1 cellular context compared by ENCODE assay signal in the genomic region with DNA sequence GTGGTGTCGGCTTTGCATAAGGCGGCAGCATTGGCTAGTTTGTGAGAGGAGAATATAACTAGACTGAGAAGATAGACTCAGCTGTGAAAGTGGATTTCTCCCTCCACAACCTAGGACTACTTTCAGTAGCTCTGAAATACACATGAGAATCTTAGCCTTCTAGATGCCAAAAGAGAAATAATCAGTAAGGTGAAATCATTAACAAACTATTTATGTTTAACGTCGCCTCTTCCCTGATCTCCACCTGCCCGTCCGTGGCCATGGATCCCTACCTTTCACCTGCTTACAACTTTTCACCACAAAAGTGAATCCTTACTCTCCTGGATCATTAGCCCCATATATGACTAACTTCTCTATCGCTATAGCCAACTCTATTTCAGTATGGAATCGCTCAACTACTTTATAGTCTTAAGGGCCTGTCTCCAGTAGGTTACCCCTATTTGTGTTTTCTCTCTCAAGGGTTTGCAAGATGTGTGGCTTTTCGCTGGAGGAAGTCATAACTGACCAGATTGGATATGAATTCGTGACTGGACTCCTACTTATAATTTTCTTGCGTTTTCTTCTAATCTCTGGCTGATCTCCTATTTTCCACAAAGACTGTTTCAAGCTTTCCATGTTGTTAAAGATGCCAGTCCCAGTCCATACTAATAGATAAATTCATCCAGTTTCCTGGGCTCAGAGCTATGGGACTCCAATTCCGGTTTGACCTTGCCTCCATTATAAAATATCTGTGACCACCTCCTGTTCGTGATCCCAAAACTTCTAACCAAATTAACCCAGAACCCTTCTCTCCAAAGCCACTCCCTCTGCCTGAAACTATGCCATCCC.
TF ChIP-seq lines count a peak whose summit lies in the region.

No MANE protein-coding gene starts in this region.

TF ChIP-seq in WTC11, 78 proteins besides CTCF, POLR2A, EP300 and RAD21 (continued from another document):
- TF ChIP-seq, protein P1, sequence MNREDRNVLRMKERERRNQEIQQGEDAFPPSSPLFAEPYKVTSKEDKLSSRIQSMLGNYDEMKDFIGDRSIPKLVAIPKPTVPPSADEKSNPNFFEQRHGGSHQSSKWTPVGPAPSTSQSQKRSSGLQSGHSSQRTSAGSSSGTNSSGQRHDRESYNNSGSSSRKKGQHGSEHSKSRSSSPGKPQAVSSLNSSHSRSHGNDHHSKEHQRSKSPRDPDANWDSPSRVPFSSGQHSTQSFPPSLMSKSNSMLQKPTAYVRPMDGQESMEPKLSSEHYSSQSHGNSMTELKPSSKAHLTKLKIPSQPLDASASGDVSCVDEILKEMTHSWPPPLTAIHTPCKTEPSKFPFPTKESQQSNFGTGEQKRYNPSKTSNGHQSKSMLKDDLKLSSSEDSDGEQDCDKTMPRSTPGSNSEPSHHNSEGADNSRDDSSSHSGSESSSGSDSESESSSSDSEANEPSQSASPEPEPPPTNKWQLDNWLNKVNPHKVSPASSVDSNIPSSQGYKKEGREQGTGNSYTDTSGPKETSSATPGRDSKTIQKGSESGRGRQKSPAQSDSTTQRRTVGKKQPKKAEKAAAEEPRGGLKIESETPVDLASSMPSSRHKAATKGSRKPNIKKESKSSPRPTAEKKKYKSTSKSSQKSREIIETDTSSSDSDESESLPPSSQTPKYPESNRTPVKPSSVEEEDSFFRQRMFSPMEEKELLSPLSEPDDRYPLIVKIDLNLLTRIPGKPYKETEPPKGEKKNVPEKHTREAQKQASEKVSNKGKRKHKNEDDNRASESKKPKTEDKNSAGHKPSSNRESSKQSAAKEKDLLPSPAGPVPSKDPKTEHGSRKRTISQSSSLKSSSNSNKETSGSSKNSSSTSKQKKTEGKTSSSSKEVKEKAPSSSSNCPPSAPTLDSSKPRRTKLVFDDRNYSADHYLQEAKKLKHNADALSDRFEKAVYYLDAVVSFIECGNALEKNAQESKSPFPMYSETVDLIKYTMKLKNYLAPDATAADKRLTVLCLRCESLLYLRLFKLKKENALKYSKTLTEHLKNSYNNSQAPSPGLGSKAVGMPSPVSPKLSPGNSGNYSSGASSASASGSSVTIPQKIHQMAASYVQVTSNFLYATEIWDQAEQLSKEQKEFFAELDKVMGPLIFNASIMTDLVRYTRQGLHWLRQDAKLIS (CRISPR knock-in tag; IDR thresholded peaks at IDR 0.05; ENCODE audit: borderline replicate concordance) = no peak
- TF ChIP-seq, protein P2, sequence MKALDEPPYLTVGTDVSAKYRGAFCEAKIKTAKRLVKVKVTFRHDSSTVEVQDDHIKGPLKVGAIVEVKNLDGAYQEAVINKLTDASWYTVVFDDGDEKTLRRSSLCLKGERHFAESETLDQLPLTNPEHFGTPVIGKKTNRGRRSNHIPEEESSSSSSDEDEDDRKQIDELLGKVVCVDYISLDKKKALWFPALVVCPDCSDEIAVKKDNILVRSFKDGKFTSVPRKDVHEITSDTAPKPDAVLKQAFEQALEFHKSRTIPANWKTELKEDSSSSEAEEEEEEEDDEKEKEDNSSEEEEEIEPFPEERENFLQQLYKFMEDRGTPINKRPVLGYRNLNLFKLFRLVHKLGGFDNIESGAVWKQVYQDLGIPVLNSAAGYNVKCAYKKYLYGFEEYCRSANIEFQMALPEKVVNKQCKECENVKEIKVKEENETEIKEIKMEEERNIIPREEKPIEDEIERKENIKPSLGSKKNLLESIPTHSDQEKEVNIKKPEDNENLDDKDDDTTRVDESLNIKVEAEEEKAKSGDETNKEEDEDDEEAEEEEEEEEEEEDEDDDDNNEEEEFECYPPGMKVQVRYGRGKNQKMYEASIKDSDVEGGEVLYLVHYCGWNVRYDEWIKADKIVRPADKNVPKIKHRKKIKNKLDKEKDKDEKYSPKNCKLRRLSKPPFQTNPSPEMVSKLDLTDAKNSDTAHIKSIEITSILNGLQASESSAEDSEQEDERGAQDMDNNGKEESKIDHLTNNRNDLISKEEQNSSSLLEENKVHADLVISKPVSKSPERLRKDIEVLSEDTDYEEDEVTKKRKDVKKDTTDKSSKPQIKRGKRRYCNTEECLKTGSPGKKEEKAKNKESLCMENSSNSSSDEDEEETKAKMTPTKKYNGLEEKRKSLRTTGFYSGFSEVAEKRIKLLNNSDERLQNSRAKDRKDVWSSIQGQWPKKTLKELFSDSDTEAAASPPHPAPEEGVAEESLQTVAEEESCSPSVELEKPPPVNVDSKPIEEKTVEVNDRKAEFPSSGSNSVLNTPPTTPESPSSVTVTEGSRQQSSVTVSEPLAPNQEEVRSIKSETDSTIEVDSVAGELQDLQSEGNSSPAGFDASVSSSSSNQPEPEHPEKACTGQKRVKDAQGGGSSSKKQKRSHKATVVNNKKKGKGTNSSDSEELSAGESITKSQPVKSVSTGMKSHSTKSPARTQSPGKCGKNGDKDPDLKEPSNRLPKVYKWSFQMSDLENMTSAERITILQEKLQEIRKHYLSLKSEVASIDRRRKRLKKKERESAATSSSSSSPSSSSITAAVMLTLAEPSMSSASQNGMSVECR (CRISPR knock-in tag; IDR thresholded peaks at IDR 0.05; ENCODE audit: borderline replicate concordance) = no peak
- TF ChIP-seq, protein P3, sequence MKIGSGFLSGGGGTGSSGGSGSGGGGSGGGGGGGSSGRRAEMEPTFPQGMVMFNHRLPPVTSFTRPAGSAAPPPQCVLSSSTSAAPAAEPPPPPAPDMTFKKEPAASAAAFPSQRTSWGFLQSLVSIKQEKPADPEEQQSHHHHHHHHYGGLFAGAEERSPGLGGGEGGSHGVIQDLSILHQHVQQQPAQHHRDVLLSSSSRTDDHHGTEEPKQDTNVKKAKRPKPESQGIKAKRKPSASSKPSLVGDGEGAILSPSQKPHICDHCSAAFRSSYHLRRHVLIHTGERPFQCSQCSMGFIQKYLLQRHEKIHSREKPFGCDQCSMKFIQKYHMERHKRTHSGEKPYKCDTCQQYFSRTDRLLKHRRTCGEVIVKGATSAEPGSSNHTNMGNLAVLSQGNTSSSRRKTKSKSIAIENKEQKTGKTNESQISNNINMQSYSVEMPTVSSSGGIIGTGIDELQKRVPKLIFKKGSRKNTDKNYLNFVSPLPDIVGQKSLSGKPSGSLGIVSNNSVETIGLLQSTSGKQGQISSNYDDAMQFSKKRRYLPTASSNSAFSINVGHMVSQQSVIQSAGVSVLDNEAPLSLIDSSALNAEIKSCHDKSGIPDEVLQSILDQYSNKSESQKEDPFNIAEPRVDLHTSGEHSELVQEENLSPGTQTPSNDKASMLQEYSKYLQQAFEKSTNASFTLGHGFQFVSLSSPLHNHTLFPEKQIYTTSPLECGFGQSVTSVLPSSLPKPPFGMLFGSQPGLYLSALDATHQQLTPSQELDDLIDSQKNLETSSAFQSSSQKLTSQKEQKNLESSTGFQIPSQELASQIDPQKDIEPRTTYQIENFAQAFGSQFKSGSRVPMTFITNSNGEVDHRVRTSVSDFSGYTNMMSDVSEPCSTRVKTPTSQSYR (CRISPR knock-in tag; IDR thresholded peaks at IDR 0.05) = no peak
- TF ChIP-seq, protein P4, sequence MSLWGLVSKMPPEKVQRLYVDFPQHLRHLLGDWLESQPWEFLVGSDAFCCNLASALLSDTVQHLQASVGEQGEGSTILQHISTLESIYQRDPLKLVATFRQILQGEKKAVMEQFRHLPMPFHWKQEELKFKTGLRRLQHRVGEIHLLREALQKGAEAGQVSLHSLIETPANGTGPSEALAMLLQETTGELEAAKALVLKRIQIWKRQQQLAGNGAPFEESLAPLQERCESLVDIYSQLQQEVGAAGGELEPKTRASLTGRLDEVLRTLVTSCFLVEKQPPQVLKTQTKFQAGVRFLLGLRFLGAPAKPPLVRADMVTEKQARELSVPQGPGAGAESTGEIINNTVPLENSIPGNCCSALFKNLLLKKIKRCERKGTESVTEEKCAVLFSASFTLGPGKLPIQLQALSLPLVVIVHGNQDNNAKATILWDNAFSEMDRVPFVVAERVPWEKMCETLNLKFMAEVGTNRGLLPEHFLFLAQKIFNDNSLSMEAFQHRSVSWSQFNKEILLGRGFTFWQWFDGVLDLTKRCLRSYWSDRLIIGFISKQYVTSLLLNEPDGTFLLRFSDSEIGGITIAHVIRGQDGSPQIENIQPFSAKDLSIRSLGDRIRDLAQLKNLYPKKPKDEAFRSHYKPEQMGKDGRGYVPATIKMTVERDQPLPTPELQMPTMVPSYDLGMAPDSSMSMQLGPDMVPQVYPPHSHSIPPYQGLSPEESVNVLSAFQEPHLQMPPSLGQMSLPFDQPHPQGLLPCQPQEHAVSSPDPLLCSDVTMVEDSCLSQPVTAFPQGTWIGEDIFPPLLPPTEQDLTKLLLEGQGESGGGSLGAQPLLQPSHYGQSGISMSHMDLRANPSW (CRISPR knock-in tag; conservative IDR thresholded peaks at IDR 0.05; ENCODE audit: low read depth) = no peak
- TF ChIP-seq CBFB (CRISPR knock-in tag; IDR thresholded peaks at IDR 0.05; ENCODE audit: low read depth) (no peak), SOX15 (CRISPR knock-in tag; IDR thresholded peaks at IDR 0.05) (no peak)
- TF ChIP-seq, protein P5, sequence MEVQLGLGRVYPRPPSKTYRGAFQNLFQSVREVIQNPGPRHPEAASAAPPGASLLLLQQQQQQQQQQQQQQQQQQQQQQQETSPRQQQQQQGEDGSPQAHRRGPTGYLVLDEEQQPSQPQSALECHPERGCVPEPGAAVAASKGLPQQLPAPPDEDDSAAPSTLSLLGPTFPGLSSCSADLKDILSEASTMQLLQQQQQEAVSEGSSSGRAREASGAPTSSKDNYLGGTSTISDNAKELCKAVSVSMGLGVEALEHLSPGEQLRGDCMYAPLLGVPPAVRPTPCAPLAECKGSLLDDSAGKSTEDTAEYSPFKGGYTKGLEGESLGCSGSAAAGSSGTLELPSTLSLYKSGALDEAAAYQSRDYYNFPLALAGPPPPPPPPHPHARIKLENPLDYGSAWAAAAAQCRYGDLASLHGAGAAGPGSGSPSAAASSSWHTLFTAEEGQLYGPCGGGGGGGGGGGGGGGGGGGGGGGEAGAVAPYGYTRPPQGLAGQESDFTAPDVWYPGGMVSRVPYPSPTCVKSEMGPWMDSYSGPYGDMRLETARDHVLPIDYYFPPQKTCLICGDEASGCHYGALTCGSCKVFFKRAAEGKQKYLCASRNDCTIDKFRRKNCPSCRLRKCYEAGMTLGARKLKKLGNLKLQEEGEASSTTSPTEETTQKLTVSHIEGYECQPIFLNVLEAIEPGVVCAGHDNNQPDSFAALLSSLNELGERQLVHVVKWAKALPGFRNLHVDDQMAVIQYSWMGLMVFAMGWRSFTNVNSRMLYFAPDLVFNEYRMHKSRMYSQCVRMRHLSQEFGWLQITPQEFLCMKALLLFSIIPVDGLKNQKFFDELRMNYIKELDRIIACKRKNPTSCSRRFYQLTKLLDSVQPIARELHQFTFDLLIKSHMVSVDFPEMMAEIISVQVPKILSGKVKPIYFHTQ (CRISPR knock-in tag; IDR thresholded peaks at IDR 0.05) = no peak
- TF ChIP-seq, protein P6, sequence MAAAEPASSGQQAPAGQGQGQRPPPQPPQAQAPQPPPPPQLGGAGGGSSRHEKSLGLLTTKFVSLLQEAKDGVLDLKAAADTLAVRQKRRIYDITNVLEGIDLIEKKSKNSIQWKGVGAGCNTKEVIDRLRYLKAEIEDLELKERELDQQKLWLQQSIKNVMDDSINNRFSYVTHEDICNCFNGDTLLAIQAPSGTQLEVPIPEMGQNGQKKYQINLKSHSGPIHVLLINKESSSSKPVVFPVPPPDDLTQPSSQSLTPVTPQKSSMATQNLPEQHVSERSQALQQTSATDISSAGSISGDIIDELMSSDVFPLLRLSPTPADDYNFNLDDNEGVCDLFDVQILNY (CRISPR knock-in tag; IDR thresholded peaks at IDR 0.05) = no peak
- TF ChIP-seq, protein P7, sequence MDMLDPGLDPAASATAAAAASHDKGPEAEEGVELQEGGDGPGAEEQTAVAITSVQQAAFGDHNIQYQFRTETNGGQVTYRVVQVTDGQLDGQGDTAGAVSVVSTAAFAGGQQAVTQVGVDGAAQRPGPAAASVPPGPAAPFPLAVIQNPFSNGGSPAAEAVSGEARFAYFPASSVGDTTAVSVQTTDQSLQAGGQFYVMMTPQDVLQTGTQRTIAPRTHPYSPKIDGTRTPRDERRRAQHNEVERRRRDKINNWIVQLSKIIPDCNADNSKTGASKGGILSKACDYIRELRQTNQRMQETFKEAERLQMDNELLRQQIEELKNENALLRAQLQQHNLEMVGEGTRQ (CRISPR knock-in tag; IDR thresholded peaks at IDR 0.05) = no peak
- TF ChIP-seq, protein P8, sequence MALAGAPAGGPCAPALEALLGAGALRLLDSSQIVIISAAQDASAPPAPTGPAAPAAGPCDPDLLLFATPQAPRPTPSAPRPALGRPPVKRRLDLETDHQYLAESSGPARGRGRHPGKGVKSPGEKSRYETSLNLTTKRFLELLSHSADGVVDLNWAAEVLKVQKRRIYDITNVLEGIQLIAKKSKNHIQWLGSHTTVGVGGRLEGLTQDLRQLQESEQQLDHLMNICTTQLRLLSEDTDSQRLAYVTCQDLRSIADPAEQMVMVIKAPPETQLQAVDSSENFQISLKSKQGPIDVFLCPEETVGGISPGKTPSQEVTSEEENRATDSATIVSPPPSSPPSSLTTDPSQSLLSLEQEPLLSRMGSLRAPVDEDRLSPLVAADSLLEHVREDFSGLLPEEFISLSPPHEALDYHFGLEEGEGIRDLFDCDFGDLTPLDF (CRISPR knock-in tag; IDR thresholded peaks at IDR 0.05) = no peak
